30 cellular contexts compared by ENCODE assay signal in the genomic region with DNA sequence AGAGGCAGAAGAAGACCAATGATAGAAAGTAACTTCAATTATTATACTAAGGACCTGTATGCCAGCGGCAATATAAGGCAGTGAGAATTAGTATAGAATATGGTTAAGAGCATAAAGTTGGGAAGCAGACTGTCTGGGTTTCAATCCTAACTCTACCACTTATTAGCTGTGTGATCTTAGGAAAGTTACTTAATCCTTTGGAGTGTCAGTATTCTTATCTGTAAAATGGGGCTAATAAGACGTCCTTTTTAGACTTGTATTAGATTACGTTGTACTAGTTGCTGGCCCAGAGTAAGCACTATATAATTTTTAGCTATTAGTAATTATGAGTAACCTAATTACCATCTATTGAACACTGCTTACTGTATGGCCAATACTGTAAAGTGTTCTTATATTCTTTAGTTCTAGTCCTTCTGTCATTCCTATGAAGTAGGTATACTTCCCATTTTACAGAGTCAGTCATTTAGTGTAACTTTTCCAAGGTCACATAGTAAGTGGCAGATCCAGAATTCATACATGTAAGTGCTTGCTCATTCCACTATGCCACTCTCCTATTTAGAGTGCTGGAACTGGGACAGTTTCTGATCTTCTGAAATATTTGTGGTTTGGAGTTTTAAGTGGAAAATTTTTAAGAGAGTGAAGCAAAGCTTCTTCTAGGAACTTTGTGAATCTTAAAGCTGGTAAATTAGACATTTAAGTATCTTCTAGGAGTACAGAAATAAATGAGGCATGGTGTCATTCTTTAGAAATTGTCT. TPM values are rescaled to one million over a fixed set of nuclear protein-coding genes. Genes with fewer than 3 reads are reported as not detected.
DNase-seq lines count a peak whose midpoint lies in the region; ATAC-seq, FAIRE-seq and TF ChIP-seq lines count a peak whose summit lies in the region.
"Had no signal": no experiment of that assay in that cellular context is flagged by ENCODE, and none has a peak within 500 bp of the region (broad histone marks: within the 10 kb centered on the region; RNA-seq: fewer than 3 reads in every experiment).

No MANE protein-coding gene starts in this region.

- FAIRE-seq in GM19239 (lab: Jason Lieb, UNC) (no peak), GM12891 (lab: Jason Lieb, UNC) (no peak)
- FAIRE-seq: TTC549 had no signal

- H3K27me3 ChIP-seq in cardiac muscle cell (no peaks in the 10 kb centered on the region), heart right ventricle (no peaks in the 10 kb centered on the region)
- H3K27me3 ChIP-seq: neural progenitor cell, upper lobe of right lung had no signal

- H3K27ac ChIP-seq in cardiac muscle cell, result peak overlapping the region; percentile 79
- H3K27ac ChIP-seq in heart right ventricle, result no peak overlapping the region
- H3K27ac ChIP-seq: neural progenitor cell, psoas muscle, skin epidermis, upper lobe of right lung had no signal

- no peaks in the 10 kb centered on the region for H3K9me3 Mint-ChIP-seq in activated naive CD8-positive, alpha-beta T cell treated with anti-CD3 and anti-CD28 coated beads, Interleukin-2, amount 50 U/mL, for 24 hours
- H3K9me3 Mint-ChIP-seq: CD8-positive, alpha-beta T cell; endodermal cell; neural progenitor cell; T-cell had no signal

- TF ChIP-seq CTCF in cardiac muscle cell (IDR thresholded peaks at IDR 0.05; ENCODE audit: low read depth, low read length) (no peak), heart right ventricle (IDR thresholded peaks at IDR 0.05) (no peak)

- no peak for TF ChIP-seq POLR2A in GM12891 (IDR thresholded peaks at IDR 0.05; ENCODE audit: low read depth, low read length)

- H3K27ac Mint-ChIP-seq in activated naive CD8-positive, alpha-beta T cell treated with anti-CD3 and anti-CD28 coated beads, Interleukin-2, amount 50 U/mL, for 24 hours, result peak overlapping the region; percentile 12
- H3K27ac Mint-ChIP-seq: activated CD4-positive, alpha-beta T cell treated with anti-CD3 and anti-CD28 coated beads for 36 hours; endodermal cell; neural progenitor cell had no signal

- H3K27me3 Mint-ChIP-seq in activated naive CD8-positive, alpha-beta T cell treated with anti-CD3 and anti-CD28 coated beads, Interleukin-2, amount 50 U/mL, for 24 hours, result no peaks in the 10 kb centered on the region
- H3K27me3 Mint-ChIP-seq: activated CD4-positive, alpha-beta T cell treated with anti-CD3 and anti-CD28 coated beads for 36 hours; T-cell had no signal

- ATAC-seq in heart right ventricle, result no peak
- ATAC-seq in activated naive CD8-positive, alpha-beta T cell treated with anti-CD3 and anti-CD28 coated beads, Interleukin-2, amount 50 U/mL, for 24 hours, result no peak
- no peak for ATAC-seq in activated CD4-positive, CD25-positive, alpha-beta regulatory T cell treated with anti-CD3 and anti-CD28 coated beads, Interleukin-2, amount 50 U/mL, for 24 hours
- ATAC-seq in HG02642 (IDR thresholded peaks at IDR 0.05; ENCODE audit: poor library complexity, unreplicated experiment), result no peak
- ATAC-seq: activated CD4-positive, alpha-beta T cell treated with anti-CD3 and anti-CD28 coated beads for 36 hours; CD8-positive, alpha-beta T cell; mucosa of descending colon; psoas muscle; T-cell; upper lobe of right lung had no signal

- intact Hi-C loops in heart right ventricle (cut with DNase I), result loop anchor here in 1 of 10 donors (5.0 kb wide), 1 partner anchor 301 kb away; no protein-coding TSS in a partner anchor

- H3K36me3 Mint-ChIP-seq in activated naive CD8-positive, alpha-beta T cell treated with anti-CD3 and anti-CD28 coated beads, Interleukin-2, amount 50 U/mL, for 24 hours (ENCODE audit: low read depth), result peaks cover 51% of the 10 kb centered on the region

- WGBS in heart right ventricle, 2 donors, result 89 to 90% methylated on average over 3 of the region's 3 CpGs

- peaks cover 6% of the 10 kb centered on the region for H3K4me1 Mint-ChIP-seq in activated naive CD8-positive, alpha-beta T cell treated with anti-CD3 and anti-CD28 coated beads, Interleukin-2, amount 50 U/mL, for 24 hours
- H3K4me1 Mint-ChIP-seq: neural progenitor cell had no signal

- H3K4me1 ChIP-seq in cardiac muscle cell (ENCODE audit: low read depth) (peaks cover 11% of the 10 kb centered on the region), heart right ventricle (peaks cover 0 to 9% (median 0%) of the 10 kb centered on the region in 9 donors)
- H3K4me1 ChIP-seq: neural progenitor cell, psoas muscle, upper lobe of right lung had no signal

- DNase-seq in cardiac muscle cell (ENCODE audit: low read depth in 1 of 2, low spot score in 1 of 2) (peak in 1 of 2 donors; percentile 42), heart right ventricle (no peak), fibroblast of gingiva (ENCODE audit: low read depth) (peak; percentile 66), GM19239 (ENCODE audit: insufficient read length, low spot score) (no peak), GM12891 (ENCODE audit: insufficient read length, low spot score) (no peak)
- DNase-seq in activated naive CD8-positive, alpha-beta T cell treated with anti-CD3 and anti-CD28 coated beads, Interleukin-2, amount 50 U/mL, for 24 hours, result no peak
- DNase-seq: activated CD4-positive, alpha-beta T cell treated with anti-CD3 and anti-CD28 coated beads for 36 hours; activated gamma-delta T cell; anterior cingulate cortex; CD8-positive, alpha-beta T cell; endodermal cell; GF-D8; head of caudate nucleus; mucosa of descending colon; NCI-H1694 treated with DMSO at 0.1 percent for 48 hours; NCI-H345; psoas muscle; SHP77; stimulated activated CD4-positive, alpha-beta T cell treated with anti-CD3 and anti-CD28 coated beads, Interleukin-4, amount 100 ng/mL, for 1 hour; T-cell; upper lobe of right lung had no signal

- H3K9me3 ChIP-seq in cardiac muscle cell (ENCODE audit: low read depth) (no peaks in the 10 kb centered on the region), heart right ventricle (no peaks in the 10 kb centered on the region)
- H3K9me3 ChIP-seq: mucosa of descending colon, psoas muscle, upper lobe of right lung had no signal

- H3K4me3 ChIP-seq in cardiac muscle cell, result no peak overlapping the region
- no peak overlapping the region for H3K4me3 ChIP-seq in heart right ventricle
- H3K4me3 ChIP-seq: mucosa of descending colon, neural progenitor cell, psoas muscle, skin epidermis, upper lobe of right lung had no signal

- peaks cover 51% of the 10 kb centered on the region for H3K36me3 ChIP-seq in cardiac muscle cell
- H3K36me3 ChIP-seq in heart right ventricle, result peaks cover 0 to 97% (median 52%) of the 10 kb centered on the region in 9 donors

- H3K4me3 Mint-ChIP-seq in activated naive CD8-positive, alpha-beta T cell treated with anti-CD3 and anti-CD28 coated beads, Interleukin-2, amount 50 U/mL, for 24 hours, result no peak overlapping the region
- H3K4me3 Mint-ChIP-seq: activated CD4-positive, alpha-beta T cell treated with anti-CD3 and anti-CD28 coated beads for 36 hours; CD8-positive, alpha-beta T cell; endodermal cell; neural progenitor cell; T-cell had no signal

TF ChIP-seq in GM12891, 5 proteins besides CTCF, POLR2A, EP300 and RAD21:
- no peak for TF ChIP-seq SPI1 (IDR thresholded peaks at IDR 0.05; ENCODE audit: low read depth, low read length)
- no peak for TF ChIP-seq POLR2AphosphoS5 (IDR thresholded peaks at IDR 0.05; ENCODE audit: low read depth, low read length)
- TF ChIP-seq POU2F2 (IDR thresholded peaks at IDR 0.05; ENCODE audit: low read depth, low read length), result no peak
- TF ChIP-seq TAF1 (IDR thresholded peaks at IDR 0.05; ENCODE audit: low read depth, low read length), result no peak
- TF ChIP-seq PAX5 (IDR thresholded peaks at IDR 0.05; ENCODE audit: insufficient read depth, low read length, severe bottlenecking), result no peak
TF ChIP-seq in GM12891: peak in this region for 0.

RNA-seq across cellular contexts. Expression of gene HEATR9, which starts 22.5 kb away (rescaled TPM):
- total RNA-seq in cardiac muscle cell (not detected in 2 replicates), heart right ventricle (not detected)
- polyA plus RNA-seq in cardiac muscle cell (0.09 and 0.36 TPM in 2 replicates), heart right ventricle (not detected)
- polyA plus RNA-seq in GM12891 (2012; ENCODE audit: low read depth, missing spikeins), result not detected
- total RNA-seq: A673, cerebellum, endodermal cell, H4, mucosa of descending colon, psoas muscle had no signal
- polyA plus RNA-seq: liver, psoas muscle had no signal

RNA-seq across cellular contexts. Expression of gene CCL5, which starts 33.9 kb away (rescaled TPM):
- total RNA-seq in cardiac muscle cell (not detected in 2 replicates), heart right ventricle (10 to 100 TPM in 1 of 10 donors, 1 to 10 TPM in 6, under 1 TPM in 3; 0.47 to 29.8 (median 1.3) TPM)
- polyA plus RNA-seq in cardiac muscle cell (0.10 TPM in 1 of 2 replicates, not detected in the other), heart right ventricle (1 to 10 TPM; 1.5 to 1.8 TPM)
- 60.0 TPM for polyA plus RNA-seq in GM12891 (2012; ENCODE audit: low read depth, missing spikeins)
- total RNA-seq: A673, endodermal cell, H4 had no signal

RNA-seq across cellular contexts. Expression of gene TAF15, which starts 36.9 kb away (rescaled TPM):
- total RNA-seq in cardiac muscle cell (33.4 and 75.2 TPM in 2 replicates), heart right ventricle (100 to 1,000 TPM; 102 to 158 (median 135) TPM)
- polyA plus RNA-seq in cardiac muscle cell (27.2 and 31.1 TPM in 2 replicates), heart right ventricle (10 to 100 TPM; 56.1 to 72.2 TPM)
- 166 TPM for polyA plus RNA-seq in GM12891 (2012; ENCODE audit: low read depth, missing spikeins)

RNA-seq across cellular contexts. Expression of gene MMP28, which starts 50.8 kb away (rescaled TPM):
- 0.39 TPM in 1 of 2 replicates, not detected in the other for total RNA-seq in cardiac muscle cell
- polyA plus RNA-seq in cardiac muscle cell, result 0.84 and 0.94 TPM in 2 replicates
- total RNA-seq in heart right ventricle, result 1 to 10 TPM; 1.4 to 3.4 (median 1.9) TPM
- 1 to 10 TPM; 5.4 to 7.4 TPM for polyA plus RNA-seq in heart right ventricle
- polyA plus RNA-seq in GM12891 (2012; ENCODE audit: low read depth, missing spikeins), result not detected
- total RNA-seq: A673, endodermal cell had no signal
